ENCODE assay signal across 1 cellular context in the genomic region with DNA sequence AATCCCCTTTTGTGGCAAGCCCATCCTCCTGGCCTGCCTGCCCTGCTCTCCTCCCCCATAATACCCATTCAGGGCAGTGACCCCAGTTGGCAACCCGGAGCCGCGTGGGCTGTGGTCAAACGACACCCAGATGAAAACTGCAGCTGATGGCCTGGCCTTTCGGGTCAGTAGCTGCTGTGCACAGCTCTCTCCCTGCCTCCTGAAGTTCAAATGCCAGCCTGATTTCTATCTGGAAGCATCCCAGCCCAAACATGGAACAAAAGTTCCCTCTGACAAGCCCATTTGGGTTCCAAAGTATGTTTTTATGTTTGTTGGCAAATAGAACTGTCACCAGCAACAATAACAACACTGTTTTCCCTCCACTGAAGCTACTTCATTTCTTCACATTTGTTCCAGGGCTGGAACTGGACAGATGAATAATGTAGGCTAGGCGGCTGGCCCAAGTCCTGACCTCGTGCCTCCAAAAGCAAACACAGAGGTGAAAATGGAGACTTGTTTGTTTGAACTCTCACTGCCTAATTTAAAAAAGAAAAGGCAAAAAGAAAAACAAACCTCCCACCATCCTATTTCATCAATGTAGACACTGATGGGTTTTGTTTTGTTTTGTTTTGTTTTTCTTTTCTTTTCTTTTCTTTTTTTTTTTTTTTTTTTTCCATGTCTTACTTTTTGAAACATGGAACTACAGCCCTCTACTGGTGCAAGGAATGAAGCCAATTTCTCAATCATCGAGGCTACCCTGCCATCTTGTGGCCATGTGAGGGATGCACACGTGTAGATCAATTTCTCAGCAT.
TF ChIP-seq lines count a peak whose summit lies in the region.

No MANE protein-coding gene starts in this region.

TF ChIP-seq in GM12878, 131 proteins besides CTCF, POLR2A, EP300 and RAD21 (continued from another document and continues in another):
- TF ChIP-seq, protein P1, sequence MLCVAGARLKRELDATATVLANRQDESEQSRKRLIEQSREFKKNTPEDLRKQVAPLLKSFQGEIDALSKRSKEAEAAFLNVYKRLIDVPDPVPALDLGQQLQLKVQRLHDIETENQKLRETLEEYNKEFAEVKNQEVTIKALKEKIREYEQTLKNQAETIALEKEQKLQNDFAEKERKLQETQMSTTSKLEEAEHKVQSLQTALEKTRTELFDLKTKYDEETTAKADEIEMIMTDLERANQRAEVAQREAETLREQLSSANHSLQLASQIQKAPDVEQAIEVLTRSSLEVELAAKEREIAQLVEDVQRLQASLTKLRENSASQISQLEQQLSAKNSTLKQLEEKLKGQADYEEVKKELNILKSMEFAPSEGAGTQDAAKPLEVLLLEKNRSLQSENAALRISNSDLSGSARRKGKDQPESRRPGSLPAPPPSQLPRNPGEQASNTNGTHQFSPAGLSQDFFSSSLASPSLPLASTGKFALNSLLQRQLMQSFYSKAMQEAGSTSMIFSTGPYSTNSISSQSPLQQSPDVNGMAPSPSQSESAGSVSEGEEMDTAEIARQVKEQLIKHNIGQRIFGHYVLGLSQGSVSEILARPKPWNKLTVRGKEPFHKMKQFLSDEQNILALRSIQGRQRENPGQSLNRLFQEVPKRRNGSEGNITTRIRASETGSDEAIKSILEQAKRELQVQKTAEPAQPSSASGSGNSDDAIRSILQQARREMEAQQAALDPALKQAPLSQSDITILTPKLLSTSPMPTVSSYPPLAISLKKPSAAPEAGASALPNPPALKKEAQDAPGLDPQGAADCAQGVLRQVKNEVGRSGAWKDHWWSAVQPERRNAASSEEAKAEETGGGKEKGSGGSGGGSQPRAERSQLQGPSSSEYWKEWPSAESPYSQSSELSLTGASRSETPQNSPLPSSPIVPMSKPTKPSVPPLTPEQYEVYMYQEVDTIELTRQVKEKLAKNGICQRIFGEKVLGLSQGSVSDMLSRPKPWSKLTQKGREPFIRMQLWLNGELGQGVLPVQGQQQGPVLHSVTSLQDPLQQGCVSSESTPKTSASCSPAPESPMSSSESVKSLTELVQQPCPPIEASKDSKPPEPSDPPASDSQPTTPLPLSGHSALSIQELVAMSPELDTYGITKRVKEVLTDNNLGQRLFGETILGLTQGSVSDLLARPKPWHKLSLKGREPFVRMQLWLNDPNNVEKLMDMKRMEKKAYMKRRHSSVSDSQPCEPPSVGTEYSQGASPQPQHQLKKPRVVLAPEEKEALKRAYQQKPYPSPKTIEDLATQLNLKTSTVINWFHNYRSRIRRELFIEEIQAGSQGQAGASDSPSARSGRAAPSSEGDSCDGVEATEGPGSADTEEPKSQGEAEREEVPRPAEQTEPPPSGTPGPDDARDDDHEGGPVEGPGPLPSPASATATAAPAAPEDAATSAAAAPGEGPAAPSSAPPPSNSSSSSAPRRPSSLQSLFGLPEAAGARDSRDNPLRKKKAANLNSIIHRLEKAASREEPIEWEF (IDR thresholded peaks at IDR 0.05; ENCODE audit: insufficient replicate concordance, low read depth, low read length), result no peak
- TF ChIP-seq HDGF (IDR thresholded peaks at IDR 0.05) (no peak), CEBPB (IDR thresholded peaks at IDR 0.05; ENCODE audit: borderline replicate concordance in 1 of 2, low read depth in 2 of 2, low read length in 2 of 2) (no peak), ZNF24 (IDR thresholded peaks at IDR 0.05) (no peak), TCF3 (IDR thresholded peaks at IDR 0.05; ENCODE audit: borderline replicate concordance, insufficient read depth, low read depth, low read length) (no peak), PML (IDR thresholded peaks at IDR 0.05; ENCODE audit: low read length) (no peak), HDAC2 (IDR thresholded peaks at IDR 0.05) (no peak), ZNF622 (IDR thresholded peaks at IDR 0.05) (no peak), CREM (IDR thresholded peaks at IDR 0.05; ENCODE audit: low read depth) (0 out of 2 replicates have a peak, but pooled peaks have one; percentile 51), CHD1 (IDR thresholded peaks at IDR 0.05; ENCODE audit: low read depth, low read length) (no peak), SUPT20H (IDR thresholded peaks at IDR 0.05; ENCODE audit: borderline replicate concordance, control insufficient read depth, low read depth, low read length) (no peak), ZNF384 (IDR thresholded peaks at IDR 0.05; ENCODE audit: borderline replicate concordance, low read depth, low read length) (peak; percentile 92; the same call in 1 of the 2 replicates), KAT2A (conservative IDR thresholded peaks at IDR 0.05; ENCODE audit: control insufficient read depth, low read depth, low read length) (no peak), SMC3 (IDR thresholded peaks at IDR 0.05; ENCODE audit: borderline replicate concordance, low read length) (peak; percentile 99), YBX1 (IDR thresholded peaks at IDR 0.05) (no peak), FOXM1 (IDR thresholded peaks at IDR 0.05; ENCODE audit: low read depth, low read length) (peak; percentile 80), YY1 (IDR thresholded peaks at IDR 0.05; ENCODE audit: low read depth, low read length) (peak; percentile 74), ZNF217 (IDR thresholded peaks at IDR 0.05) (no peak), MTA2 (IDR thresholded peaks at IDR 0.05; ENCODE audit: low read depth) (no peak), MXI1 (IDR thresholded peaks at IDR 0.05; ENCODE audit: low read depth, low read length) (no peak)
- TF ChIP-seq, protein P2, sequence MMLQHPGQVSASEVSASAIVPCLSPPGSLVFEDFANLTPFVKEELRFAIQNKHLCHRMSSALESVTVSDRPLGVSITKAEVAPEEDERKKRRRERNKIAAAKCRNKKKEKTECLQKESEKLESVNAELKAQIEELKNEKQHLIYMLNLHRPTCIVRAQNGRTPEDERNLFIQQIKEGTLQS (IDR thresholded peaks at IDR 0.05; ENCODE audit: borderline replicate concordance, extremely low read depth, low read depth, low read length), result peak; percentile 46; the same call in 1 of the 2 replicates
- TF ChIP-seq, protein P3, sequence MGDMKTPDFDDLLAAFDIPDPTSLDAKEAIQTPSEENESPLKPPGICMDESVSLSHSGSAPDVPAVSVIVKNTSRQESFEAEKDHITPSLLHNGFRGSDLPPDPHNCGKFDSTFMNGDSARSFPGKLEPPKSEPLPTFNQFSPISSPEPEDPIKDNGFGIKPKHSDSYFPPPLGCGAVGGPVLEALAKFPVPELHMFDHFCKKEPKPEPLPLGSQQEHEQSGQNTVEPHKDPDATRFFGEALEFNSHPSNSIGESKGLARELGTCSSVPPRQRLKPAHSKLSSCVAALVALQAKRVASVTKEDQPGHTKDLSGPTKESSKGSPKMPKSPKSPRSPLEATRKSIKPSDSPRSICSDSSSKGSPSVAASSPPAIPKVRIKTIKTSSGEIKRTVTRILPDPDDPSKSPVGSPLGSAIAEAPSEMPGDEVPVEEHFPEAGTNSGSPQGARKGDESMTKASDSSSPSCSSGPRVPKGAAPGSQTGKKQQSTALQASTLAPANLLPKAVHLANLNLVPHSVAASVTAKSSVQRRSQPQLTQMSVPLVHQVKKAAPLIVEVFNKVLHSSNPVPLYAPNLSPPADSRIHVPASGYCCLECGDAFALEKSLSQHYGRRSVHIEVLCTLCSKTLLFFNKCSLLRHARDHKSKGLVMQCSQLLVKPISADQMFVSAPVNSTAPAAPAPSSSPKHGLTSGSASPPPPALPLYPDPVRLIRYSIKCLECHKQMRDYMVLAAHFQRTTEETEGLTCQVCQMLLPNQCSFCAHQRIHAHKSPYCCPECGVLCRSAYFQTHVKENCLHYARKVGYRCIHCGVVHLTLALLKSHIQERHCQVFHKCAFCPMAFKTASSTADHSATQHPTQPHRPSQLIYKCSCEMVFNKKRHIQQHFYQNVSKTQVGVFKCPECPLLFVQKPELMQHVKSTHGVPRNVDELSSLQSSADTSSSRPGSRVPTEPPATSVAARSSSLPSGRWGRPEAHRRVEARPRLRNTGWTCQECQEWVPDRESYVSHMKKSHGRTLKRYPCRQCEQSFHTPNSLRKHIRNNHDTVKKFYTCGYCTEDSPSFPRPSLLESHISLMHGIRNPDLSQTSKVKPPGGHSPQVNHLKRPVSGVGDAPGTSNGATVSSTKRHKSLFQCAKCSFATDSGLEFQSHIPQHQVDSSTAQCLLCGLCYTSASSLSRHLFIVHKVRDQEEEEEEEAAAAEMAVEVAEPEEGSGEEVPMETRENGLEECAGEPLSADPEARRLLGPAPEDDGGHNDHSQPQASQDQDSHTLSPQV (IDR thresholded peaks at IDR 0.05), result 0 out of 2 replicates have a peak, but pooled peaks have one; percentile 13
- TF ChIP-seq, protein P4, sequence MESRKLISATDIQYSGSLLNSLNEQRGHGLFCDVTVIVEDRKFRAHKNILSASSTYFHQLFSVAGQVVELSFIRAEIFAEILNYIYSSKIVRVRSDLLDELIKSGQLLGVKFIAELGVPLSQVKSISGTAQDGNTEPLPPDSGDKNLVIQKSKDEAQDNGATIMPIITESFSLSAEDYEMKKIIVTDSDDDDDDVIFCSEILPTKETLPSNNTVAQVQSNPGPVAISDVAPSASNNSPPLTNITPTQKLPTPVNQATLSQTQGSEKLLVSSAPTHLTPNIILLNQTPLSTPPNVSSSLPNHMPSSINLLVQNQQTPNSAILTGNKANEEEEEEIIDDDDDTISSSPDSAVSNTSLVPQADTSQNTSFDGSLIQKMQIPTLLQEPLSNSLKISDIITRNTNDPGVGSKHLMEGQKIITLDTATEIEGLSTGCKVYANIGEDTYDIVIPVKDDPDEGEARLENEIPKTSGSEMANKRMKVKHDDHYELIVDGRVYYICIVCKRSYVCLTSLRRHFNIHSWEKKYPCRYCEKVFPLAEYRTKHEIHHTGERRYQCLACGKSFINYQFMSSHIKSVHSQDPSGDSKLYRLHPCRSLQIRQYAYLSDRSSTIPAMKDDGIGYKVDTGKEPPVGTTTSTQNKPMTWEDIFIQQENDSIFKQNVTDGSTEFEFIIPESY (IDR thresholded peaks at IDR 0.05), result no peak
- TF ChIP-seq, protein P5, sequence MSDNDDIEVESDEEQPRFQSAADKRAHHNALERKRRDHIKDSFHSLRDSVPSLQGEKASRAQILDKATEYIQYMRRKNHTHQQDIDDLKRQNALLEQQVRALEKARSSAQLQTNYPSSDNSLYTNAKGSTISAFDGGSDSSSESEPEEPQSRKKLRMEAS (IDR thresholded peaks at IDR 0.05; ENCODE audit: low read depth, low read length), result peak; percentile 69; the same call in 1 of the 2 replicates
- TF ChIP-seq, protein P6, sequence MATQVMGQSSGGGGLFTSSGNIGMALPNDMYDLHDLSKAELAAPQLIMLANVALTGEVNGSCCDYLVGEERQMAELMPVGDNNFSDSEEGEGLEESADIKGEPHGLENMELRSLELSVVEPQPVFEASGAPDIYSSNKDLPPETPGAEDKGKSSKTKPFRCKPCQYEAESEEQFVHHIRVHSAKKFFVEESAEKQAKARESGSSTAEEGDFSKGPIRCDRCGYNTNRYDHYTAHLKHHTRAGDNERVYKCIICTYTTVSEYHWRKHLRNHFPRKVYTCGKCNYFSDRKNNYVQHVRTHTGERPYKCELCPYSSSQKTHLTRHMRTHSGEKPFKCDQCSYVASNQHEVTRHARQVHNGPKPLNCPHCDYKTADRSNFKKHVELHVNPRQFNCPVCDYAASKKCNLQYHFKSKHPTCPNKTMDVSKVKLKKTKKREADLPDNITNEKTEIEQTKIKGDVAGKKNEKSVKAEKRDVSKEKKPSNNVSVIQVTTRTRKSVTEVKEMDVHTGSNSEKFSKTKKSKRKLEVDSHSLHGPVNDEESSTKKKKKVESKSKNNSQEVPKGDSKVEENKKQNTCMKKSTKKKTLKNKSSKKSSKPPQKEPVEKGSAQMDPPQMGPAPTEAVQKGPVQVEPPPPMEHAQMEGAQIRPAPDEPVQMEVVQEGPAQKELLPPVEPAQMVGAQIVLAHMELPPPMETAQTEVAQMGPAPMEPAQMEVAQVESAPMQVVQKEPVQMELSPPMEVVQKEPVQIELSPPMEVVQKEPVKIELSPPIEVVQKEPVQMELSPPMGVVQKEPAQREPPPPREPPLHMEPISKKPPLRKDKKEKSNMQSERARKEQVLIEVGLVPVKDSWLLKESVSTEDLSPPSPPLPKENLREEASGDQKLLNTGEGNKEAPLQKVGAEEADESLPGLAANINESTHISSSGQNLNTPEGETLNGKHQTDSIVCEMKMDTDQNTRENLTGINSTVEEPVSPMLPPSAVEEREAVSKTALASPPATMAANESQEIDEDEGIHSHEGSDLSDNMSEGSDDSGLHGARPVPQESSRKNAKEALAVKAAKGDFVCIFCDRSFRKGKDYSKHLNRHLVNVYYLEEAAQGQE (IDR thresholded peaks at IDR 0.05; ENCODE audit: low read depth, low read length), result no peak
- TF ChIP-seq, protein P7, sequence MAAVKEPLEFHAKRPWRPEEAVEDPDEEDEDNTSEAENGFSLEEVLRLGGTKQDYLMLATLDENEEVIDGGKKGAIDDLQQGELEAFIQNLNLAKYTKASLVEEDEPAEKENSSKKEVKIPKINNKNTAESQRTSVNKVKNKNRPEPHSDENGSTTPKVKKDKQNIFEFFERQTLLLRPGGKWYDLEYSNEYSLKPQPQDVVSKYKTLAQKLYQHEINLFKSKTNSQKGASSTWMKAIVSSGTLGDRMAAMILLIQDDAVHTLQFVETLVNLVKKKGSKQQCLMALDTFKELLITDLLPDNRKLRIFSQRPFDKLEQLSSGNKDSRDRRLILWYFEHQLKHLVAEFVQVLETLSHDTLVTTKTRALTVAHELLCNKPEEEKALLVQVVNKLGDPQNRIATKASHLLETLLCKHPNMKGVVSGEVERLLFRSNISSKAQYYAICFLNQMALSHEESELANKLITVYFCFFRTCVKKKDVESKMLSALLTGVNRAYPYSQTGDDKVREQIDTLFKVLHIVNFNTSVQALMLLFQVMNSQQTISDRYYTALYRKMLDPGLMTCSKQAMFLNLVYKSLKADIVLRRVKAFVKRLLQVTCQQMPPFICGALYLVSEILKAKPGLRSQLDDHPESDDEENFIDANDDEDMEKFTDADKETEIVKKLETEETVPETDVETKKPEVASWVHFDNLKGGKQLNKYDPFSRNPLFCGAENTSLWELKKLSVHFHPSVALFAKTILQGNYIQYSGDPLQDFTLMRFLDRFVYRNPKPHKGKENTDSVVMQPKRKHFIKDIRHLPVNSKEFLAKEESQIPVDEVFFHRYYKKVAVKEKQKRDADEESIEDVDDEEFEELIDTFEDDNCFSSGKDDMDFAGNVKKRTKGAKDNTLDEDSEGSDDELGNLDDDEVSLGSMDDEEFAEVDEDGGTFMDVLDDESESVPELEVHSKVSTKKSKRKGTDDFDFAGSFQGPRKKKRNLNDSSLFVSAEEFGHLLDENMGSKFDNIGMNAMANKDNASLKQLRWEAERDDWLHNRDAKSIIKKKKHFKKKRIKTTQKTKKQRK (IDR thresholded peaks at IDR 0.05; ENCODE audit: low read depth, low read length), result no peak
